21 cellular contexts compared by ENCODE assay signal in genomic region chr14:104647467-104648063, GRCh38. TPM values are rescaled to one million over a fixed set of nuclear protein-coding genes. Genes with fewer than 3 reads are reported as not detected.
"Had no signal": no experiment of that assay in that cellular context is flagged by ENCODE, and none has a peak within 500 bp of the region (broad histone marks: within the 10 kb centered on the region; RNA-seq: fewer than 3 reads in every experiment).

No MANE protein-coding gene starts in this region.

- H3K4me3 Mint-ChIP-seq: activated CD4-positive, alpha-beta memory T cell treated with anti-CD3 and anti-CD28 coated beads for 36 hours; activated CD8-positive, alpha-beta memory T cell treated with anti-CD3 and anti-CD28 coated beads, Interleukin-2, amount 10 ng/mL, durations not matched to agents 7 days and 5 days; activated T-cell treated with anti-CD3 and anti-CD28 coated beads, Interleukin-2, amount 50 U/mL, for 4 hours; natural killer cell had no signal

- H3K4me1 ChIP-seq: uterus had no signal

- H3K4me2 ChIP-seq: hepatocyte had no signal

- H3K36me3 Mint-ChIP-seq: activated CD4-positive, alpha-beta memory T cell treated with anti-CD3 and anti-CD28 coated beads for 36 hours; activated CD8-positive, alpha-beta memory T cell treated with anti-CD3 and anti-CD28 coated beads, Interleukin-2, amount 10 ng/mL, durations not matched to agents 7 days and 5 days; natural killer cell had no signal

- H3K4me3 ChIP-seq: cardiac muscle cell, gastrocnemius medialis, hepatocyte, left lung, mucosa of descending colon, tibial nerve, uterus had no signal

- H3K79me2 ChIP-seq: hepatocyte had no signal

- H2AFZ ChIP-seq: hepatocyte had no signal

- H3K27ac ChIP-seq: cardiac muscle cell, gastrocnemius medialis, hepatocyte, left lung, neutrophil, tibial nerve, uterus had no signal

- ATAC-seq: activated CD8-positive, alpha-beta memory T cell treated with anti-CD3 and anti-CD28 coated beads, Interleukin-2, amount 10 ng/mL, durations not matched to agents 7 days and 5 days; activated naive CD4-positive, alpha-beta T cell treated with anti-CD3 and anti-CD28 coated beads, Interleukin-2, amount 50 U/mL, for 72 hours; activated T-cell treated with anti-CD3 and anti-CD28 coated beads, Interleukin-2, amount 50 U/mL, for 4 hours; gastrocnemius medialis; left lung; mucosa of descending colon; natural killer cell had no signal

- H3K27me3 ChIP-seq: cardiac muscle cell, hepatocyte, tibial nerve, uterus had no signal

- H3K27ac Mint-ChIP-seq: activated CD4-positive, alpha-beta memory T cell treated with anti-CD3 and anti-CD28 coated beads for 36 hours; activated CD8-positive, alpha-beta memory T cell treated with anti-CD3 and anti-CD28 coated beads, Interleukin-2, amount 10 ng/mL, durations not matched to agents 7 days and 5 days; activated naive CD4-positive, alpha-beta T cell treated with anti-CD3 and anti-CD28 coated beads, Interleukin-2, amount 50 U/mL, for 72 hours; natural killer cell had no signal

- DNase-seq: activated CD4-positive, alpha-beta memory T cell treated with anti-CD3 and anti-CD28 coated beads for 36 hours; activated CD8-positive, alpha-beta memory T cell treated with anti-CD3 and anti-CD28 coated beads, Interleukin-2, amount 10 ng/mL, durations not matched to agents 7 days and 5 days; activated effector memory CD4-positive, alpha-beta T cell treated with anti-CD3 and anti-CD28 coated beads, Interleukin-2, amount 50 U/mL, for 16 hours; activated T-cell treated with anti-CD3 and anti-CD28 coated beads, Interleukin-2, amount 50 U/mL, for 4 hours; erythroblast; gastrocnemius medialis; islet precursor cell; left lung; mammary epithelial cell; mucosa of descending colon; natural killer cell; stimulated activated CD4-positive, alpha-beta T cell treated with anti-CD3 and anti-CD28 coated beads, Interleukin-2, amount 100 ng/mL, for 48 hours; stimulated activated naive CD4-positive, alpha-beta T cell; substantia nigra; T1000; uterus had no signal

- H3K4me1 Mint-ChIP-seq: activated CD8-positive, alpha-beta memory T cell treated with anti-CD3 and anti-CD28 coated beads, Interleukin-2, amount 10 ng/mL, durations not matched to agents 7 days and 5 days; natural killer cell had no signal

RNA-seq across cellular contexts. Expression of gene TMEM179, which starts 43.0 kb away (rescaled TPM):
- total RNA-seq: activated CD4-positive, alpha-beta memory T cell treated with anti-CD3 and anti-CD28 coated beads for 36 hours; activated CD8-positive, alpha-beta memory T cell treated with anti-CD3 and anti-CD28 coated beads, Interleukin-2, amount 10 ng/mL, durations not matched to agents 7 days and 5 days; activated T-cell treated with anti-CD3 and anti-CD28 coated beads, Interleukin-2, amount 50 U/mL, for 4 hours; gastrocnemius medialis; natural killer cell had no signal
- polyA plus RNA-seq: mammary epithelial cell had no signal
